ENCODE assay signal across 8 cellular contexts in genomic region chr11:469684-470667, GRCh38. TPM values are rescaled to one million over a fixed set of nuclear protein-coding genes. Genes with fewer than 3 reads are reported as not detected.
DNase-seq lines count a peak whose midpoint lies in the region; ATAC-seq and TF ChIP-seq lines count a peak whose summit lies in the region.

No MANE protein-coding gene starts in this region.

- peaks cover 4 to 13% of the 10 kb centered on the region in 2 donors for H3K4me1 ChIP-seq in ascending aorta
- H3K4me1 ChIP-seq in right cardiac atrium (ENCODE audit: control insufficient read depth, insufficient read depth, low read length) = peaks cover 2% of the 10 kb centered on the region

- H3K9me3 Mint-ChIP-seq in activated naive CD4-positive, alpha-beta T cell treated with anti-CD3 and anti-CD28 coated beads, Interleukin-2, amount 50 U/mL, for 72 hours = no peaks in the 10 kb centered on the region

- DNase-seq in GM04503 (ENCODE audit: low read depth) (peak; percentile 44), ascending aorta (ENCODE audit: low spot score in 2 of 2) (peak in 1 of 2 donors; percentile 80), right cardiac atrium (peak; percentile 63 to 87 (median 82)), retinal pigment epithelial cell (ENCODE audit: low read depth) (peak; percentile 63)
- no peak for DNase-seq in activated CD4-positive, alpha-beta T cell treated with anti-CD3 and anti-CD28 coated beads for 48 hours
- no peak for DNase-seq in activated naive CD4-positive, alpha-beta T cell treated with anti-CD3 and anti-CD28 coated beads, Interleukin-2, amount 50 U/mL, for 72 hours (ENCODE audit: low spot score in 2 of 2)

- H3K36me3 Mint-ChIP-seq in activated naive CD4-positive, alpha-beta T cell treated with anti-CD3 and anti-CD28 coated beads, Interleukin-2, amount 50 U/mL, for 72 hours = no peaks in the 10 kb centered on the region

- H3K27ac Mint-ChIP-seq in activated naive CD4-positive, alpha-beta T cell treated with anti-CD3 and anti-CD28 coated beads, Interleukin-2, amount 50 U/mL, for 72 hours = peak overlapping the region in 1 of 2 donors; percentile 82

- H3K36me3 ChIP-seq in ascending aorta = peaks cover 0 to 3% of the 10 kb centered on the region in 2 donors

- peak in 2 of 3 experiments; percentile 13 to 17 for TF ChIP-seq CTCF in ascending aorta (IDR thresholded peaks at IDR 0.05)
- peak; percentile 31 for TF ChIP-seq CTCF in retinal pigment epithelial cell (conservative IDR thresholded peaks at IDR 0.05; ENCODE audit: low read depth, low read length)

- intact Hi-C loops in ascending aorta (cut with DNase I) = loop anchor here (2.0 kb wide), 1 partner anchor 19 kb away; the partner anchor contains the start of gene PTDSS2
- intact Hi-C loops in right cardiac atrium (cut with DNase I) = no loop called here

- ATAC-seq in right cardiac atrium (peak; percentile 83 to 87), HG02678 (IDR thresholded peaks at IDR 0.05; ENCODE audit: unreplicated experiment) (no peak), HG03097 (IDR thresholded peaks at IDR 0.05; ENCODE audit: low FRiP score, unreplicated experiment) (no peak)
- ATAC-seq in activated naive CD4-positive, alpha-beta T cell treated with anti-CD3 and anti-CD28 coated beads, Interleukin-2, amount 50 U/mL, for 72 hours = no peak

- H3K4me3 ChIP-seq in ascending aorta = peak overlapping the region; percentile 26 to 51
- peak overlapping the region; percentile 17 for H3K4me3 ChIP-seq in right cardiac atrium (ENCODE audit: low read length)
- H3K4me3 ChIP-seq in retinal pigment epithelial cell (ENCODE audit: low read length) = peak overlapping the region; percentile 31

- 63% methylated on average over 30 of the region's 30 CpGs for WGBS in right cardiac atrium

- H3K9me3 ChIP-seq in ascending aorta = no peaks in the 10 kb centered on the region
- no peaks in the 10 kb centered on the region for H3K9me3 ChIP-seq in right cardiac atrium (ENCODE audit: control insufficient read depth, low read length)

- H3K27ac ChIP-seq in ascending aorta = peak overlapping the region; percentile 65 to 78
- peak overlapping the region; percentile 89 for H3K27ac ChIP-seq in right cardiac atrium (ENCODE audit: low read length)

- no peaks in the 10 kb centered on the region for H3K27me3 ChIP-seq in ascending aorta
- no peaks in the 10 kb centered on the region for H3K27me3 ChIP-seq in right cardiac atrium (ENCODE audit: control insufficient read depth, insufficient read depth)

RNA-seq across cellular contexts. Expression of gene PTDSS2, which starts 19.9 kb away (rescaled TPM):
- total RNA-seq in ascending aorta (185 TPM), right cardiac atrium (10 to 100 TPM; 30.2 to 33.3 (median 30.9) TPM)
- polyA plus RNA-seq in right cardiac atrium = 30.7 TPM
- 10 to 100 TPM; 23.6 to 23.8 TPM for total RNA-seq in activated naive CD4-positive, alpha-beta T cell treated with anti-CD3 and anti-CD28 coated beads, Interleukin-2, amount 50 U/mL, for 72 hours

RNA-seq across cellular contexts. Expression of gene ANO9, which starts 28.2 kb away (rescaled TPM):
- 4.0 TPM for total RNA-seq in ascending aorta
- total RNA-seq in right cardiac atrium = under 1 TPM; 0.14 to 0.46 (median 0.20) TPM
- polyA plus RNA-seq in right cardiac atrium = 0.20 TPM
- total RNA-seq in activated naive CD4-positive, alpha-beta T cell treated with anti-CD3 and anti-CD28 coated beads, Interleukin-2, amount 50 U/mL, for 72 hours = 10 to 100 TPM; 61.2 to 69.3 TPM

RNA-seq across cellular contexts. Expression of gene RNH1, which starts 37.1 kb away (rescaled TPM):
- total RNA-seq in ascending aorta (649 TPM), right cardiac atrium (100 to 1,000 TPM; 188 to 203 (median 195) TPM)
- polyA plus RNA-seq in right cardiac atrium = 162 TPM
- 10 to 100 TPM; 90.9 to 98.0 TPM for total RNA-seq in activated naive CD4-positive, alpha-beta T cell treated with anti-CD3 and anti-CD28 coated beads, Interleukin-2, amount 50 U/mL, for 72 hours

RNA-seq across cellular contexts. Expression of gene SIGIRR, which starts 55.2 kb away (rescaled TPM):
- 121 TPM for total RNA-seq in ascending aorta
- 10 to 100 TPM; 28.6 to 42.4 (median 35.1) TPM for total RNA-seq in right cardiac atrium
- 61.8 TPM for polyA plus RNA-seq in right cardiac atrium
- total RNA-seq in activated naive CD4-positive, alpha-beta T cell treated with anti-CD3 and anti-CD28 coated beads, Interleukin-2, amount 50 U/mL, for 72 hours = 10 to 100 TPM; 63.8 to 80.8 TPM

Comparison
In these comparisons a context has a peak if more than half of its experiments do, and no peak if none do; other contexts are left out.
1. DNase-seq: peak in GM04503 (single experiment), right cardiac atrium (3 of 3) and retinal pigment epithelial cell (single experiment); none in activated CD4-positive, alpha-beta T cell treated with anti-CD3 and anti-CD28 coated beads for 48 hours (single experiment) and activated naive CD4-positive, alpha-beta T cell treated with anti-CD3 and anti-CD28 coated beads, Interleukin-2, amount 50 U/mL, for 72 hours (0 of 2).
2. ATAC-seq: peak in right cardiac atrium (2 of 2); none in activated naive CD4-positive, alpha-beta T cell treated with anti-CD3 and anti-CD28 coated beads, Interleukin-2, amount 50 U/mL, for 72 hours (0 of 2), HG02678 (single experiment) and HG03097 (single experiment).
3. RNA of gene ANO9, which starts 28.2 kb away (total RNA-seq): 61.2 to 69.3 TPM in activated naive CD4-positive, alpha-beta T cell treated with anti-CD3 and anti-CD28 coated beads, Interleukin-2, amount 50 U/mL, for 72 hours; 4.0 TPM in ascending aorta (single experiment) and 0.14 to 0.46 TPM in right cardiac atrium; every median in the first group is over 10 times any median in the second.
4. Peak in every context shown above with its lines, with median percentiles within 50 percentile points of each other: H3K4me3 ChIP-seq.